19 cellular contexts compared by ENCODE assay signal in the genomic region with DNA sequence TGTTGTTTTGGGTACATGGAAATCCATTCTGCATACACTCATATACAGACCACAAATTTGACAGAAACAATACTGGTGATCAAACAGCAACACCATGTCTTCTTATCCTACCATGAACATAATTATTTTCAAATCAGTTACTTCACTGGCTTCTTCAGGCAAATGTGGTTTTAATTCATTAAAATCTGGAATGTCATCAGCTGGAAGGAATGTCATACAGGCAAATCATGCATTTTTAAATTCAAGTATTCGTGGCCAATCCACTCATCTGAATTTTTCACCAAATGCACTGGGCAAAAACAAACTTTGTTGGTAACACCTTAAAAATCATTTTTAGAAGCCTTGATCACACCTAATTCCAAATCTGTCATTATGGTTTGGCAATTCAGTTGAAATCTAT. TPM values are rescaled to one million over a fixed set of nuclear protein-coding genes. Genes with fewer than 3 reads are reported as not detected.
"Had no signal": no experiment of that assay in that cellular context is flagged by ENCODE, and none has a peak within 500 bp of the region (broad histone marks: within the 10 kb centered on the region; RNA-seq: fewer than 3 reads in every experiment).

No MANE protein-coding gene starts in this region.

- H3K4me3 ChIP-seq: adrenal gland, left lung, suprapubic skin, vagina had no signal

- H3K36me3 ChIP-seq: adrenal gland, left lung, suprapubic skin, vagina had no signal

- H3K27me3 ChIP-seq: adrenal gland, suprapubic skin, vagina had no signal

- H3K4me1 ChIP-seq: adrenal gland, left lung, suprapubic skin, vagina had no signal

- DNase-seq: activated CD4-positive, alpha-beta T cell treated with anti-CD3 and anti-CD28 coated beads for 36 hours; activated CD4-positive, alpha-beta T cell treated with anti-CD3 and anti-CD28 coated beads, Interleukin-2, amount 50 U/mL, for 48 hours; activated gamma-delta T cell; adrenal gland; cortex of kidney; effector memory CD8-positive, alpha-beta T cell; foreskin melanocyte; left lung; mammary epithelial cell; occipital lobe; posterior cingulate gyrus; retina; stimulated activated CD4-positive, alpha-beta T cell treated with anti-CD3 and anti-CD28 coated beads, Interleukin-12 subunit alpha, Interleukin-12 subunit beta, amount 100 ng/mL, for 4 hours; stimulated activated CD4-positive, alpha-beta T cell treated with anti-CD3 and anti-CD28 coated beads, Interleukin-1b, Interleukin-23, amount 100 ng/mL, for 48 hours; stimulated activated naive CD4-positive, alpha-beta T cell treated with Interleukin-2 at 50 U/mL for 16 hours; trophoblast cell had no signal

- H3K27ac ChIP-seq: adrenal gland, left lung, suprapubic skin, vagina had no signal

- ATAC-seq: activated CD4-positive, alpha-beta T cell treated with anti-CD3 and anti-CD28 coated beads for 36 hours; effector memory CD8-positive, alpha-beta T cell; left lung had no signal

- H3K9me3 ChIP-seq: adrenal gland, left lung, suprapubic skin, vagina had no signal

RNA-seq across cellular contexts. Expression of a gene that starts 59.3 kb away (rescaled TPM):
- total RNA-seq: myocyte, vagina had no signal
